In genomic region chr22:30025187-30025586, GRCh38 we compare ENCODE assay signal across 19 cellular contexts. TPM values are rescaled to one million over a fixed set of nuclear protein-coding genes. Genes with fewer than 3 reads are reported as not detected.
A peak's percentile ranks its signal among the peaks of the same experiment; 100 is the strongest.
DNase-seq lines count a peak whose midpoint lies in the region; ATAC-seq and TF ChIP-seq lines count a peak whose summit lies in the region.
"Had no signal": no experiment of that assay in that cellular context is flagged by ENCODE, and none has a peak within 500 bp of the region (broad histone marks: within the 10 kb centered on the region; RNA-seq: fewer than 3 reads in every experiment).

No MANE protein-coding gene starts in this region.

- no peak overlapping the region for H3K4me3 ChIP-seq in breast epithelium
- H3K4me3 ChIP-seq in mammary epithelial cell (replicated peaks in 1 of 3; ENCODE audit: insufficient read depth in 1 of 3, low read depth in 2 of 3, low read length in 3 of 3): no peak overlapping the region
- H3K4me3 ChIP-seq: BLaER1 treated with 17β-estradiol and CSF1 and Interleukin-3, amounts not matched to agents 10 nM and 100 nM had no signal

- H3K4me1 ChIP-seq in breast epithelium (peaks cover 3 to 12% of the 10 kb centered on the region in 2 donors), mammary epithelial cell (ENCODE audit: insufficient read depth, low read length) (peaks cover 16% of the 10 kb centered on the region)

- no peak overlapping the region for H3K4me3 Mint-ChIP-seq in activated naive CD4-positive, alpha-beta T cell treated with anti-CD3 and anti-CD28 coated beads, Interleukin-2, amount 10 ng/mL, durations not matched to agents 7 days and 5 days
- H3K4me3 Mint-ChIP-seq: H9 had no signal

- in situ Hi-C loops in mammary epithelial cell (cut with MboI; ENCODE audit: low sequenced_read_pairs in 2 of 2): no loop called here

- intact Hi-C loops in breast epithelium (cut with DNase I; ENCODE audit: low total_unique reads) (no loop called here), mammary epithelial cell (cut with micrococcal nuclease) (no loop called here), sciatic nerve (cut with DNase I) (no loop called here)

- CTCF ChIA-PET in mammary epithelial cell (lab: Charles Lee; ENCODE audit: low non-redundant PET): no interaction called here
- CTCF ChIA-PET in activated naive CD4-positive, alpha-beta T cell treated with anti-CD3 and anti-CD28 coated beads, Interleukin-2, amount 10 ng/mL, durations not matched to agents 7 days and 5 days (lab: Charles Lee): no interaction called here

- H3K27ac Mint-ChIP-seq in activated naive CD4-positive, alpha-beta T cell treated with anti-CD3 and anti-CD28 coated beads, Interleukin-2, amount 10 ng/mL, durations not matched to agents 7 days and 5 days: no peak overlapping the region

- peak overlapping the region; percentile 62 to 77 for H3K27ac ChIP-seq in breast epithelium
- no peak overlapping the region for H3K27ac ChIP-seq in mammary epithelial cell (ENCODE audit: insufficient read depth, low read depth, low read length)
- H3K27ac ChIP-seq: BLaER1 treated with 17β-estradiol and CSF1 and Interleukin-3, amounts not matched to agents 10 nM and 100 nM had no signal

- no peaks in the 10 kb centered on the region for H3K27me3 ChIP-seq in breast epithelium
- no peaks in the 10 kb centered on the region for H3K27me3 ChIP-seq in mammary epithelial cell (ENCODE audit: insufficient read depth, low read length)
- H3K27me3 ChIP-seq: BLaER1 treated with 17β-estradiol and CSF1 and Interleukin-3, amounts not matched to agents 10 nM and 100 nM had no signal

- peaks cover 14% of the 10 kb centered on the region for H3K4me1 Mint-ChIP-seq in activated naive CD4-positive, alpha-beta T cell treated with anti-CD3 and anti-CD28 coated beads, Interleukin-2, amount 10 ng/mL, durations not matched to agents 7 days and 5 days
- H3K4me1 Mint-ChIP-seq: H9 had no signal

- H3K9me3 Mint-ChIP-seq in activated naive CD4-positive, alpha-beta T cell treated with anti-CD3 and anti-CD28 coated beads, Interleukin-2, amount 10 ng/mL, durations not matched to agents 7 days and 5 days: no peaks in the 10 kb centered on the region
- H3K9me3 Mint-ChIP-seq: H9 had no signal

- H3K36me3 Mint-ChIP-seq in activated naive CD4-positive, alpha-beta T cell treated with anti-CD3 and anti-CD28 coated beads, Interleukin-2, amount 10 ng/mL, durations not matched to agents 7 days and 5 days: peaks cover 51% of the 10 kb centered on the region

- no peak for TF ChIP-seq POLR2A in breast epithelium (IDR thresholded peaks at IDR 0.05)

- no peak for TF ChIP-seq CTCF in breast epithelium (IDR thresholded peaks at IDR 0.05)
- no peak for TF ChIP-seq CTCF in mammary epithelial cell (conservative IDR thresholded peaks at IDR 0.05 in 1 of 2, IDR thresholded peaks at IDR 0.05 in 1 of 2; ENCODE audit: extremely low read depth in 1 of 2, insufficient read depth in 1 of 2, low read depth in 1 of 2, low read length in 2 of 2)

- no TSS peak for BruUV-seq in mammary epithelial cell (replicated peaks; lab: Mats Ljungman, UMichigan)

- no peak overlapping the region for H2AFZ ChIP-seq in mammary epithelial cell (ENCODE audit: low read depth, low read length)

- WGBS in mammary epithelial cell (ENCODE audit: low coverage, missing lambda C conversion rate): 19% methylated on average over 3 of the region's 3 CpGs

- no peaks in the 10 kb centered on the region for H3K27me3 Mint-ChIP-seq in activated naive CD4-positive, alpha-beta T cell treated with anti-CD3 and anti-CD28 coated beads, Interleukin-2, amount 10 ng/mL, durations not matched to agents 7 days and 5 days

- H3K4me2 ChIP-seq in mammary epithelial cell (ENCODE audit: insufficient read depth, low read depth, low read length): no peak overlapping the region

- DNase-seq in breast epithelium (ENCODE audit: low spot score in 2 of 2) (peak; percentile 53 to 81), mammary epithelial cell (no peak), iPS-NIHi11 (ENCODE audit: low spot score) (peak; percentile 35), renal cortical epithelial cell (ENCODE audit: low read depth) (peak; percentile 34), Ammon's horn (ENCODE audit: low spot score) (no peak), UCSD-AML1 (lab: John Stamatoyannopoulos, UW; ENCODE audit: unreplicated experiment) (no peak), sciatic nerve (ENCODE audit: low spot score) (no peak)
- DNase-seq in activated naive CD4-positive, alpha-beta T cell treated with anti-CD3 and anti-CD28 coated beads, Interleukin-2, amount 10 ng/mL, durations not matched to agents 7 days and 5 days: no peak
- DNase-seq: GF-D8, H9, Karpas-422, MM.1S, NCI-H1105 treated with DMSO at 0.1 percent for 48 hours, NCI-H1694 treated with DMSO at 0.1 percent for 48 hours, NCI-H2107, NCI-H2227 treated with DMSO at 0.1 percent for 48 hours, NCI-H524 had no signal

- H3K36me3 ChIP-seq in breast epithelium: no peaks in the 10 kb centered on the region
- H3K36me3 ChIP-seq in mammary epithelial cell (ENCODE audit: insufficient read depth, low read length): peaks cover 23% of the 10 kb centered on the region

- dilution Hi-C loops in mammary epithelial cell (cut with HindIII; ENCODE audit: low sequenced_read_pairs): loop anchor here (5.0 kb wide), 1 partner anchor 97 kb away; no protein-coding TSS in a partner anchor

- H3K9ac ChIP-seq in mammary epithelial cell (ENCODE audit: insufficient read depth, low read length): no peak overlapping the region
- H3K9ac ChIP-seq: BLaER1 treated with 17β-estradiol and CSF1 and Interleukin-3, amounts not matched to agents 10 nM and 100 nM had no signal

- H4K20me1 ChIP-seq in mammary epithelial cell (ENCODE audit: insufficient read depth, low read length): no peaks in the 10 kb centered on the region

- ATAC-seq in sciatic nerve: no peak

- H3K79me2 ChIP-seq in mammary epithelial cell (ENCODE audit: insufficient read depth, low read length): no peaks in the 10 kb centered on the region

- no peaks in the 10 kb centered on the region for H3K9me3 ChIP-seq in breast epithelium
- no peaks in the 10 kb centered on the region for H3K9me3 ChIP-seq in mammary epithelial cell (replicated peaks; ENCODE audit: insufficient read depth, low read length)

RNA-seq across cellular contexts. Expression of gene HORMAD2, which starts 55.1 kb away (rescaled TPM):
- total RNA-seq in breast epithelium: not detected
- not detected for total RNA-seq in mammary epithelial cell
- polyA plus RNA-seq in mammary epithelial cell: not detected
- not detected for polyA minus RNA-seq in mammary epithelial cell
- total RNA-seq in renal cortical epithelial cell: 1.0 TPM in 1 of 2 replicates, not detected in the other
- total RNA-seq in sciatic nerve: not detected
- total RNA-seq: A172, H9 had no signal

Comparison
In these comparisons a context has a peak if more than half of its experiments do, and no peak if none do; other contexts are left out.
1. DNase-seq: peak in breast epithelium (2 of 2), iPS-NIHi11 (single experiment) and renal cortical epithelial cell (single experiment); none in mammary epithelial cell (single experiment), Ammon's horn (single experiment), UCSD-AML1 (single experiment), sciatic nerve (single experiment) and activated naive CD4-positive, alpha-beta T cell treated with anti-CD3 and anti-CD28 coated beads, Interleukin-2, amount 10 ng/mL, durations not matched to agents 7 days and 5 days (single experiment).